17 cellular contexts compared by ENCODE assay signal in the genomic region with DNA sequence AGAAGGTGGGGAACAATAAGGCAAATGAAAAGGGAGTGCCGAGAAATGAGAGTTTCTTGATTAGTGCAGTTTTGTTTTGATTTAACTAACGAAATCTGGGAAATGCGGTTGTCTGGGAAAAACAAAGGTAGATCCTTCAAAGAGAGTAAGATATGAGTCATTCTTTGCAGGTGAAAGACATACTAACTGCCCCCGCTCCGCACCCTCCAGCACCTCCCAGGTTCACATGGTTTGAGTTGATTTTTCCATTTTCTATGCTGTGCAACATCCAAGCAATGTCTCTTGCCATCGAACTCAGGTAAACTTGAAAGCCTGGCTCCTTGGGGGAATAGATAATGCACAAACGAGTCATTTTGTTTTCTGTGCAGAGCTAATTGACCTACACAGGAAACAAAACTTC.
DNase-seq lines count a peak whose midpoint lies in the region; ATAC-seq and TF ChIP-seq lines count a peak whose summit lies in the region.
"Had no signal": no experiment of that assay in that cellular context is flagged by ENCODE, and none has a peak within 500 bp of the region (broad histone marks: within the 10 kb centered on the region; RNA-seq: fewer than 3 reads in every experiment).

No MANE protein-coding gene starts in this region.

- peak overlapping the region; percentile 98 for H2BK5ac ChIP-seq in IMR-90 (ENCODE audit: low read depth, low read length, poor library complexity, severe bottlenecking)

- H3K4me1 ChIP-seq in IMR-90 (ENCODE audit: control insufficient read depth, insufficient read depth, low read length) = peaks cover 15% of the 10 kb centered on the region
- H3K4me1 ChIP-seq: A549 had no signal

- no peaks in the 10 kb centered on the region for H3K36me3 ChIP-seq in IMR-90 (ENCODE audit: control insufficient read depth, insufficient read depth, low read length)
- H3K36me3 ChIP-seq in brain microvascular endothelial cell (replicated peaks) = no peaks in the 10 kb centered on the region

- ATAC-seq in activated T-cell treated with anti-CD3 and anti-CD28 coated beads, Interleukin-2, amount 50 U/mL, for 4 hours = no peak
- peak; percentile 32 for ATAC-seq in CD4-positive, alpha-beta T cell (ENCODE audit: poor library complexity)
- ATAC-seq in IMR-90 (ENCODE audit: low read depth) (no peak), HG03565 (IDR thresholded peaks at IDR 0.05; ENCODE audit: unreplicated experiment) (no peak)
- ATAC-seq: A549, HCT116 had no signal

- peak overlapping the region; percentile 96 for H3K56ac ChIP-seq in IMR-90 (ENCODE audit: extremely low read depth, insufficient read depth, low read length)

- no peak for TF ChIP-seq RAD21 in IMR-90 (IDR thresholded peaks at IDR 0.05; ENCODE audit: low read length)

- H3K27ac ChIP-seq in CD4-positive, alpha-beta T cell (ENCODE audit: low read depth, low read length) = no peak overlapping the region
- H3K27ac ChIP-seq in IMR-90 (ENCODE audit: insufficient read depth, low read length) = peak overlapping the region; percentile 100
- peak overlapping the region; percentile 41 for H3K27ac ChIP-seq in brain microvascular endothelial cell
- H3K27ac ChIP-seq: A549, C4-2B, HL-60, RWPE1 had no signal

- H3K4me3 ChIP-seq in IMR-90 (ENCODE audit: insufficient read depth, low read depth, low read length) = no peak overlapping the region
- no peak overlapping the region for H3K4me3 ChIP-seq in brain microvascular endothelial cell (ENCODE audit: low read depth, low read length)
- H3K4me3 ChIP-seq: A549 had no signal

- H2AK9ac ChIP-seq in IMR-90 (replicated peaks; ENCODE audit: low read depth, low read length, poor library complexity) = peak overlapping the region; percentile 71

- peaks cover 3% of the 10 kb centered on the region; the same call in 1 of the 2 replicates for H3K9me1 ChIP-seq in IMR-90 (ENCODE audit: insufficient read depth, low read length)

- H3K4me3 Mint-ChIP-seq in activated T-cell treated with anti-CD3 and anti-CD28 coated beads, Interleukin-2, amount 50 U/mL, for 4 hours = no peak overlapping the region
- no peak overlapping the region for H3K4me3 Mint-ChIP-seq in CD4-positive, alpha-beta T cell

- peak overlapping the region; percentile 100 for H3K18ac ChIP-seq in IMR-90 (ENCODE audit: low read depth, low read length)

- peak overlapping the region; percentile 90 to 95 for H4K8ac ChIP-seq in IMR-90 (ENCODE audit: low read depth in 2 of 2, low read length in 2 of 2)

- H4K91ac ChIP-seq in IMR-90 (ENCODE audit: insufficient read depth, low read depth, low read length) = peak overlapping the region; percentile 98

- H3K36me3 Mint-ChIP-seq in activated T-cell treated with anti-CD3 and anti-CD28 coated beads, Interleukin-2, amount 50 U/mL, for 4 hours (ENCODE audit: insufficient read depth) = no peaks in the 10 kb centered on the region
- no peaks in the 10 kb centered on the region for H3K36me3 Mint-ChIP-seq in CD4-positive, alpha-beta T cell (ENCODE audit: low read depth)

- H3K14ac ChIP-seq in IMR-90 (replicated peaks; ENCODE audit: low read depth, low read length) = peak overlapping the region; percentile 86

- POLR2A ChIA-PET in CD4-positive, alpha-beta T cell (lab: Charles Lee) = interaction anchor here (1.1 kb wide), 1 partner anchor 51 kb away, joined by 3 read pairs; no protein-coding TSS in a partner anchor
- POLR2A ChIA-PET in IMR-90 (lab: Charles Lee; ENCODE audit: unreplicated experiment) = no interaction called here

- no peak overlapping the region for H2AFZ ChIP-seq in IMR-90 (replicated peaks; ENCODE audit: low read length, poor library complexity)

- in situ Hi-C loops in IMR-90 (cut with MboI; ENCODE audit: low sequenced_read_pairs) = no loop called here
- in situ Hi-C loops in brain microvascular endothelial cell (cut with HindIII; ENCODE audit: low pct_ligation_motif_present, low sequenced_read_pairs) = no loop called here

- 100% methylated on average over 2 of the region's 7 CpGs; no CpG with 5 or more reads in 1 of the 2 experiments for WGBS in IMR-90 (ENCODE audit: extremely low coverage in 2 of 2, insufficient read length in 1 of 2), 2 experiments

- H3K9ac ChIP-seq in IMR-90 (ENCODE audit: low read depth, low read length) = peak overlapping the region; percentile 68

- H3K4ac ChIP-seq in IMR-90 (ENCODE audit: low read depth, low read length) = peak overlapping the region; percentile 98

- CTCF ChIA-PET in CD4-positive, alpha-beta T cell (lab: Charles Lee) = interaction anchor here (0.7 kb wide), 1 partner anchor 69 kb away, joined by 3 read pairs; no protein-coding TSS in a partner anchor
- CTCF ChIA-PET in IMR-90 (lab: Yijun Ruan, JAX) = no interaction called here

- H2AK5ac ChIP-seq in IMR-90 (ENCODE audit: low read depth, low read length) = peak overlapping the region; percentile 92; the same call in 1 of the 2 replicates

- H4K20me1 ChIP-seq in IMR-90 (ENCODE audit: insufficient read depth, low read length) = no peaks in the 10 kb centered on the region

- H3K27me3 ChIP-seq in CD4-positive, alpha-beta T cell (ENCODE audit: control insufficient read depth, insufficient read depth, low read length) = no peaks in the 10 kb centered on the region
- no peaks in the 10 kb centered on the region for H3K27me3 ChIP-seq in IMR-90 (ENCODE audit: control insufficient read depth, insufficient read depth, low read length)
- no peaks in the 10 kb centered on the region for H3K27me3 ChIP-seq in brain microvascular endothelial cell (replicated peaks)

- H3K79me1 ChIP-seq in IMR-90 (ENCODE audit: low read depth in 1 of 2, low read length in 2 of 2) = no peaks in the 10 kb centered on the region

- H3K9me3 ChIP-seq in CD4-positive, alpha-beta T cell (ENCODE audit: control insufficient read depth, low read length) = no peaks in the 10 kb centered on the region
- H3K9me3 ChIP-seq in IMR-90 (ENCODE audit: control insufficient read depth, insufficient read depth, low read length) = no peaks in the 10 kb centered on the region
- H3K9me3 ChIP-seq: A549 had no signal

- peak overlapping the region; percentile 99 for H2BK120ac ChIP-seq in IMR-90 (ENCODE audit: low read depth, low read length)

- peak overlapping the region; percentile 93 for H3K23ac ChIP-seq in IMR-90 (ENCODE audit: low read depth, low read length)

- TF ChIP-seq POLR2A in IMR-90 (IDR thresholded peaks at IDR 0.05; ENCODE audit: low read depth, low read length) = no peak

- no peak overlapping the region for H3K27ac Mint-ChIP-seq in CD4-positive, alpha-beta T cell

- intact Hi-C loops in CD4-positive, alpha-beta T cell (cut with DNase I, micrococcal nuclease) = no loop called here
- intact Hi-C loops in IMR-90 (cut with micrococcal nuclease) = loop anchor here (5.0 kb wide), 2 partner anchors 81 to 171 kb away; no protein-coding TSS in a partner anchor

- H3K4me1 Mint-ChIP-seq in activated T-cell treated with anti-CD3 and anti-CD28 coated beads, Interleukin-2, amount 50 U/mL, for 4 hours (ENCODE audit: low read depth) = peaks cover 9% of the 10 kb centered on the region
- peaks cover 15% of the 10 kb centered on the region for H3K4me1 Mint-ChIP-seq in CD4-positive, alpha-beta T cell (ENCODE audit: low read depth)

- peak overlapping the region; percentile 99 for H4K5ac ChIP-seq in IMR-90 (ENCODE audit: low read depth, low read length)

- no peak for TF ChIP-seq CTCF in CD4-positive, alpha-beta T cell (IDR thresholded peaks at IDR 0.05)
- TF ChIP-seq CTCF in IMR-90 (conservative IDR thresholded peaks at IDR 0.05; ENCODE audit: low read depth, low read length) = no peak
- TF ChIP-seq CTCF in brain microvascular endothelial cell (IDR thresholded peaks at IDR 0.05; ENCODE audit: low read depth, low read length, missing control alignments) = no peak

- dilution Hi-C loops in IMR-90 (cut with HindIII; ENCODE audit: low sequenced_read_pairs, unreplicated experiment) = no loop called here

- peak; percentile 6 for DNase-seq in activated T-cell treated with anti-CD3 and anti-CD28 coated beads, Interleukin-2, amount 50 U/mL, for 4 hours
- DNase-seq in activated T-cell treated with anti-CD3 and anti-CD28 coated beads for 4 hours (no peak), IMR-90 (no peak), brain microvascular endothelial cell (no peak), AG08396 (ENCODE audit: low spot score) (no peak), DMS153 (lab: John Stamatoyannopoulos, UW) (no peak)
- no peak for DNase-seq in CD4-positive, alpha-beta T cell
- DNase-seq: COR-L47, NCI-H187, NCI-H446, NCI-H69 had no signal

- H2BK20ac ChIP-seq in IMR-90 (ENCODE audit: low read depth, low read length) = peak overlapping the region; percentile 99

- H3K27me3 Mint-ChIP-seq in activated T-cell treated with anti-CD3 and anti-CD28 coated beads, Interleukin-2, amount 50 U/mL, for 4 hours (ENCODE audit: low read depth) = no peaks in the 10 kb centered on the region
- no peaks in the 10 kb centered on the region for H3K27me3 Mint-ChIP-seq in CD4-positive, alpha-beta T cell

- peak overlapping the region; percentile 28 for H3K4me2 ChIP-seq in IMR-90 (ENCODE audit: low read depth, low read length)
- H3K4me2 ChIP-seq: A549 had no signal

- H3K9me3 Mint-ChIP-seq in activated T-cell treated with anti-CD3 and anti-CD28 coated beads, Interleukin-2, amount 50 U/mL, for 4 hours = no peaks in the 10 kb centered on the region
- H3K9me3 Mint-ChIP-seq in CD4-positive, alpha-beta T cell = peaks cover 1% of the 10 kb centered on the region

- no TSS peak for BruUV-seq in IMR-90 (replicated peaks; lab: Mats Ljungman, UMichigan)

- H2BK15ac ChIP-seq in IMR-90 (ENCODE audit: low read depth, low read length) = peak overlapping the region; percentile 98

TF ChIP-seq in IMR-90, 13 proteins besides CTCF, POLR2A, EP300 and RAD21:
- TF ChIP-seq MAZ (IDR thresholded peaks at IDR 0.05; ENCODE audit: borderline replicate concordance, low read depth, low read length) = no peak
- TF ChIP-seq SMC3 (IDR thresholded peaks at IDR 0.05; ENCODE audit: low read depth, low read length) = no peak
- TF ChIP-seq CEBPB (IDR thresholded peaks at IDR 0.05; ENCODE audit: low read depth, low read length) = no peak
